Comparison of ENCODE assay signal across 26 cellular contexts in genomic region chr18:75048776-75049454, GRCh38.
"Had no signal": no experiment of that assay in that cellular context is flagged by ENCODE, and none has a peak within 500 bp of the region (broad histone marks: within the 10 kb centered on the region; RNA-seq: fewer than 3 reads in every experiment).

No MANE protein-coding gene starts in this region.

- ATAC-seq: gastroesophageal sphincter; left lung; mucosa of descending colon; stimulated activated effector memory CD8-positive, alpha-beta T cell treated with anti-CD3 and anti-CD28 coated beads, Interleukin-12 subunit alpha, Interleukin-12 subunit beta, amount 100 ng/mL, for 72 hours had no signal

- H3K27ac ChIP-seq: ascending aorta, cardiac muscle cell, gastroesophageal sphincter, left lung, neutrophil, sigmoid colon, upper lobe of left lung, vagina had no signal

- H3K4me3 ChIP-seq: ascending aorta, cardiac muscle cell, gastroesophageal sphincter, left lung, mucosa of descending colon, sigmoid colon, upper lobe of left lung, vagina had no signal

- DNase-seq: activated CD4-positive, alpha-beta memory T cell treated with anti-CD3 and anti-CD28 coated beads for 36 hours; activated CD4-positive, alpha-beta T cell treated with anti-CD3 and anti-CD28 coated beads, Interleukin-2, amount 10 ng/mL, durations not matched to agents 24 days and 14 days; activated CD4-positive, CD25-positive, alpha-beta regulatory T cell treated with anti-CD3 and anti-CD28 coated beads, Interleukin-2, amount 50 U/mL, for 72 hours; activated CD8-positive, alpha-beta memory T cell treated with anti-CD3 and anti-CD28 coated beads, Interleukin-2, amount 50 U/mL, for 4 hours; activated gamma-delta T cell; activated naive CD4-positive, alpha-beta T cell treated with anti-CD3 and anti-CD28 coated beads, Interleukin-2, amount 10 ng/mL, durations not matched to agents 7 days and 5 days; activated naive CD8-positive, alpha-beta T cell treated with anti-CD3 and anti-CD28 coated beads, Interleukin-2, amount 10 ng/mL, durations not matched to agents 7 days and 5 days; activated T-cell treated with anti-CD3 and anti-CD28 coated beads, Interleukin-2, amount 50 U/mL, for 24 hours; effector CD4-positive, alpha-beta T cell; erythroblast; left lung; mucosa of descending colon; sigmoid colon; small intestine; stimulated activated CD4-positive, alpha-beta T cell treated with anti-CD3 and anti-CD28 coated beads, Interleukin-4, amount 100 ng/mL, for 24 hours; T-helper 2 cell had no signal

- H3K9me3 ChIP-seq: ascending aorta, gastroesophageal sphincter, left lung, mucosa of descending colon, neutrophil, sigmoid colon, upper lobe of left lung, vagina had no signal

- H3K27me3 ChIP-seq: ascending aorta, cardiac muscle cell, gastroesophageal sphincter, left lung, neutrophil, sigmoid colon, upper lobe of left lung, vagina had no signal

- H3K36me3 ChIP-seq: ascending aorta, cardiac muscle cell, gastroesophageal sphincter, left lung, neutrophil, sigmoid colon, upper lobe of left lung, vagina had no signal

- H3K4me3 Mint-ChIP-seq: activated CD4-positive, alpha-beta memory T cell treated with anti-CD3 and anti-CD28 coated beads for 36 hours; activated CD4-positive, alpha-beta T cell treated with anti-CD3 and anti-CD28 coated beads, Interleukin-2, amount 10 ng/mL, durations not matched to agents 24 days and 14 days; activated naive CD4-positive, alpha-beta T cell treated with anti-CD3 and anti-CD28 coated beads, Interleukin-2, amount 10 ng/mL, durations not matched to agents 7 days and 5 days; activated naive CD8-positive, alpha-beta T cell treated with anti-CD3 and anti-CD28 coated beads, Interleukin-2, amount 10 ng/mL, durations not matched to agents 7 days and 5 days; activated T-cell treated with anti-CD3 and anti-CD28 coated beads, Interleukin-2, amount 50 U/mL, for 24 hours; brain; nephron; stimulated activated effector memory CD8-positive, alpha-beta T cell treated with anti-CD3 and anti-CD28 coated beads, Interleukin-12 subunit alpha, Interleukin-12 subunit beta, amount 100 ng/mL, for 72 hours; stimulated activated naive CD8-positive, alpha-beta T cell treated with anti-CD3 and anti-CD28 coated beads, Interleukin-15, Interleukin-2, amounts not matched to agents 100 ng/mL and 50 ng/mL, for 24 hours had no signal

- H3K36me3 Mint-ChIP-seq: activated CD4-positive, alpha-beta memory T cell treated with anti-CD3 and anti-CD28 coated beads for 36 hours; activated naive CD8-positive, alpha-beta T cell treated with anti-CD3 and anti-CD28 coated beads, Interleukin-2, amount 10 ng/mL, durations not matched to agents 7 days and 5 days; brain; stimulated activated effector memory CD8-positive, alpha-beta T cell treated with anti-CD3 and anti-CD28 coated beads, Interleukin-12 subunit alpha, Interleukin-12 subunit beta, amount 100 ng/mL, for 72 hours had no signal

- H3K4me1 ChIP-seq: ascending aorta, left lung, vagina had no signal

- H3K27me3 Mint-ChIP-seq: activated CD4-positive, alpha-beta memory T cell treated with anti-CD3 and anti-CD28 coated beads for 36 hours; activated CD4-positive, alpha-beta T cell treated with anti-CD3 and anti-CD28 coated beads, Interleukin-2, amount 10 ng/mL, durations not matched to agents 24 days and 14 days; activated naive CD4-positive, alpha-beta T cell treated with anti-CD3 and anti-CD28 coated beads, Interleukin-2, amount 10 ng/mL, durations not matched to agents 7 days and 5 days; activated naive CD8-positive, alpha-beta T cell treated with anti-CD3 and anti-CD28 coated beads, Interleukin-2, amount 10 ng/mL, durations not matched to agents 7 days and 5 days; activated T-cell treated with anti-CD3 and anti-CD28 coated beads, Interleukin-2, amount 50 U/mL, for 24 hours; brain; stimulated activated naive CD8-positive, alpha-beta T cell treated with anti-CD3 and anti-CD28 coated beads, Interleukin-15, Interleukin-2, amounts not matched to agents 100 ng/mL and 50 ng/mL, for 24 hours had no signal

- H3K4me1 Mint-ChIP-seq: stimulated activated effector memory CD8-positive, alpha-beta T cell treated with anti-CD3 and anti-CD28 coated beads, Interleukin-12 subunit alpha, Interleukin-12 subunit beta, amount 100 ng/mL, for 72 hours had no signal

- H3K27ac Mint-ChIP-seq: activated CD4-positive, alpha-beta memory T cell treated with anti-CD3 and anti-CD28 coated beads for 36 hours; activated CD4-positive, alpha-beta T cell treated with anti-CD3 and anti-CD28 coated beads, Interleukin-2, amount 10 ng/mL, durations not matched to agents 24 days and 14 days; activated naive CD4-positive, alpha-beta T cell treated with anti-CD3 and anti-CD28 coated beads, Interleukin-2, amount 10 ng/mL, durations not matched to agents 7 days and 5 days; activated naive CD8-positive, alpha-beta T cell treated with anti-CD3 and anti-CD28 coated beads, Interleukin-2, amount 10 ng/mL, durations not matched to agents 7 days and 5 days; activated T-cell treated with anti-CD3 and anti-CD28 coated beads, Interleukin-2, amount 50 U/mL, for 24 hours; nephron; stimulated activated effector memory CD8-positive, alpha-beta T cell treated with anti-CD3 and anti-CD28 coated beads, Interleukin-12 subunit alpha, Interleukin-12 subunit beta, amount 100 ng/mL, for 72 hours; stimulated activated naive CD8-positive, alpha-beta T cell treated with anti-CD3 and anti-CD28 coated beads, Interleukin-15, Interleukin-2, amounts not matched to agents 100 ng/mL and 50 ng/mL, for 24 hours had no signal

- H3K9me3 Mint-ChIP-seq: activated CD4-positive, alpha-beta memory T cell treated with anti-CD3 and anti-CD28 coated beads for 36 hours; activated CD4-positive, alpha-beta T cell treated with anti-CD3 and anti-CD28 coated beads, Interleukin-2, amount 10 ng/mL, durations not matched to agents 24 days and 14 days; activated naive CD4-positive, alpha-beta T cell treated with anti-CD3 and anti-CD28 coated beads, Interleukin-2, amount 10 ng/mL, durations not matched to agents 7 days and 5 days; activated naive CD8-positive, alpha-beta T cell treated with anti-CD3 and anti-CD28 coated beads, Interleukin-2, amount 10 ng/mL, durations not matched to agents 7 days and 5 days; activated T-cell treated with anti-CD3 and anti-CD28 coated beads, Interleukin-2, amount 50 U/mL, for 24 hours; nephron; stimulated activated effector memory CD8-positive, alpha-beta T cell treated with anti-CD3 and anti-CD28 coated beads, Interleukin-12 subunit alpha, Interleukin-12 subunit beta, amount 100 ng/mL, for 72 hours; stimulated activated naive CD8-positive, alpha-beta T cell treated with anti-CD3 and anti-CD28 coated beads, Interleukin-15, Interleukin-2, amounts not matched to agents 100 ng/mL and 50 ng/mL, for 24 hours had no signal
